In the genomic region with DNA sequence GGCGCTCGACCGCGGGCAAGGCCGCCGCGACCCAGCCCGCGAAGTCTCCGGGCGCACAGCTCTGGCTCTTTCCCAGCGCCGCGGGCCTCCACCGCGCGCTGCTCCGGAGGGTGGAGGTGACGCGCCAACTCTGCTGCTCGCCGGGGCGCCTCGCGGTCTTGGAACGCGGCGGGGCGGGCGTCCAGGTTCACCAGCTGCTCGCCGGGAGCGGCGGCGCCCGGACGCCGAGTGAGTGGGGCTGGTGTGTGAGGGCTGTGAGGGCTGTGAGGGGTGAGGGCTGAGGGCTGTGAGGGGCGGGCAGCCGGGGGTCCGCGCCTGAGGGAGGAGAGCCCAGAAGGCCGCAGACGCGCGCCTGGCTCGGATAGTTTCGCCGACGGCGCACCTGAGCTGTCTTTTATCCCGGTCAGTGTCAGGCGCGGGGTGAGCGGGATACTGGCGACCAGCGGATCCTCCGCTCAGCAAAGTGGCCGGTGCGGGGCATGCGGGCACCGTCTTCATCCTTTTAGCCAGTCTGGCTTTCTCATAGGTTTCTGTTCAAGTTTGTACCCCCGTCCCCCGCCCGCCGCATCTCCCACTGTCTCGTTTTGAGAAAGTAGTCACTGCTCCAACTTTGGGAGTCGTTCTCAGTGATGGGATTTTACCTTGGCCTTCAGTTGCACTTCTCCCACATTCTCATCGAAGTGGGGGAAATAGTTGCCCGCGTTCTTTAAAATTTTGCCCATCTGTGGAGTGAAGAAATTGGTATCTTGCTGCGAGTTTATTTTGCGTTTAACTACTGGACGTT, we compare ENCODE assay signal across 8 cellular contexts. TPM values are rescaled to one million over a fixed set of nuclear protein-coding genes. Genes with fewer than 3 reads are reported as not detected.
A peak's percentile ranks its signal among the peaks of the same experiment; 100 is the strongest.
DNase-seq lines count a peak whose midpoint lies in the region; ATAC-seq and TF ChIP-seq lines count a peak whose summit lies in the region.

No MANE protein-coding gene starts in this region.

- intact Hi-C loops in activated T-helper 2 cell treated with anti-CD3 and anti-CD28 coated beads, Interferon-gamma antibody, Interleukin-2, Interleukin-4, amounts not matched to agents 10 μg/mL and 5 μg/mL and 100 μg/mL, durations not matched to agents 14 hours and 24 hours and 36 hours (cut with micrococcal nuclease): loop anchor here (1.0 to 5.0 kb wide), 3 partner anchors 65 to 173 kb away; a partner anchor contains a TSS
- intact Hi-C loops in cardiac septum (cut with DNase I): loop anchor here (2.0 to 5.0 kb wide), 3 partner anchors 57 to 175 kb away; a partner anchor contains a TSS

- H3K79me2 ChIP-seq in trophoblast cell (ENCODE audit: control insufficient read depth, insufficient read depth, low read length, poor library complexity): no peaks in the 10 kb centered on the region

- no CpG with 5 or more reads among the region's 74 CpGs for WGBS in trophoblast cell (ENCODE audit: extremely low coverage, insufficient coverage, insufficient read length)

- H3K79me1 ChIP-seq in trophoblast cell (ENCODE audit: low read length): no peaks in the 10 kb centered on the region

- no peak overlapping the region for H4K91ac ChIP-seq in trophoblast cell (ENCODE audit: low read depth, low read length)

- H3K27ac Mint-ChIP-seq in activated T-helper 2 cell treated with anti-CD3 and anti-CD28 coated beads, Interferon-gamma antibody, Interleukin-2, Interleukin-4, amounts not matched to agents 10 μg/mL and 5 μg/mL and 100 μg/mL, durations not matched to agents 14 hours and 24 hours and 36 hours: peak overlapping the region; percentile 73

- peaks cover 5% of the 10 kb centered on the region for H3K27me3 Mint-ChIP-seq in activated T-helper 2 cell treated with anti-CD3 and anti-CD28 coated beads, Interferon-gamma antibody, Interleukin-2, Interleukin-4, amounts not matched to agents 10 μg/mL and 5 μg/mL and 100 μg/mL, durations not matched to agents 14 hours and 24 hours and 36 hours (ENCODE audit: low read depth)

- H2BK120ac ChIP-seq in trophoblast cell (ENCODE audit: insufficient read depth, low read length, poor library complexity): no peak overlapping the region

- H4K8ac ChIP-seq in trophoblast cell (ENCODE audit: low read depth, low read length): peak overlapping the region; percentile 33

- H3K4ac ChIP-seq in trophoblast cell (ENCODE audit: low read depth, low read length): no peak overlapping the region

- H3K27ac ChIP-seq in trophoblast cell (ENCODE audit: low read depth, low read length): no peak overlapping the region

- H3K9me3 ChIP-seq in trophoblast cell (ENCODE audit: insufficient read depth, low read depth, low read length): peaks cover 1% of the 10 kb centered on the region

- H3K4me3 ChIP-seq in GM06990 (replicated peaks; ENCODE audit: low read depth, low read length): peak overlapping the region; percentile 63
- peak overlapping the region; percentile 80 for H3K4me3 ChIP-seq in Jurkat, Clone E6-1 (ENCODE audit: low read length)
- H3K4me3 ChIP-seq in trophoblast cell (ENCODE audit: low read depth, low read length): peak overlapping the region; percentile 75

- H3K36me3 ChIP-seq in GM06990 (ENCODE audit: control insufficient read depth, insufficient read depth, low read length) (no peaks in the 10 kb centered on the region; the same call in 1 of the 2 replicates), trophoblast cell (ENCODE audit: control insufficient read depth in 1 of 2, insufficient read depth in 2 of 2, low read length in 2 of 2) (no peaks in the 10 kb centered on the region)

- no peak for TF ChIP-seq CTCF in GM06990 (IDR thresholded peaks at IDR 0.05; ENCODE audit: insufficient read depth, low read length, poor library complexity, severe bottlenecking)

- peaks cover 22% of the 10 kb centered on the region for H3K36me3 Mint-ChIP-seq in activated T-helper 2 cell treated with anti-CD3 and anti-CD28 coated beads, Interferon-gamma antibody, Interleukin-2, Interleukin-4, amounts not matched to agents 10 μg/mL and 5 μg/mL and 100 μg/mL, durations not matched to agents 14 hours and 24 hours and 36 hours (ENCODE audit: low read depth)

- no peak overlapping the region for H3K18ac ChIP-seq in trophoblast cell (ENCODE audit: low read length)

- H3K14ac ChIP-seq in trophoblast cell (ENCODE audit: low read length): peak overlapping the region; percentile 28

- no peak overlapping the region for H2BK5ac ChIP-seq in trophoblast cell (ENCODE audit: low read depth, low read length, poor library complexity)

- no peak overlapping the region for H2BK12ac ChIP-seq in trophoblast cell (ENCODE audit: low read length)

- peaks cover 4% of the 10 kb centered on the region for H3K9me3 Mint-ChIP-seq in activated T-helper 2 cell treated with anti-CD3 and anti-CD28 coated beads, Interferon-gamma antibody, Interleukin-2, Interleukin-4, amounts not matched to agents 10 μg/mL and 5 μg/mL and 100 μg/mL, durations not matched to agents 14 hours and 24 hours and 36 hours

- peaks cover 30% of the 10 kb centered on the region for H3K4me1 Mint-ChIP-seq in activated T-helper 2 cell treated with anti-CD3 and anti-CD28 coated beads, Interferon-gamma antibody, Interleukin-2, Interleukin-4, amounts not matched to agents 10 μg/mL and 5 μg/mL and 100 μg/mL, durations not matched to agents 14 hours and 24 hours and 36 hours (ENCODE audit: low read depth)

- no peak overlapping the region for H4K12ac ChIP-seq in trophoblast cell (ENCODE audit: low read depth, low read length)

- H2AFZ ChIP-seq in trophoblast cell (ENCODE audit: insufficient read depth, low read length, poor library complexity): peak overlapping the region; percentile 84

- H3K4me2 ChIP-seq in trophoblast cell (ENCODE audit: low read length): peak overlapping the region; percentile 82

- H3K27me3 ChIP-seq in GM06990 (replicated peaks; ENCODE audit: control insufficient read depth, insufficient read depth, low read length) (no peaks in the 10 kb centered on the region), trophoblast cell (ENCODE audit: insufficient read depth, low read length) (peaks cover 10% of the 10 kb centered on the region)

- peaks cover 0 to 3% of the 10 kb centered on the region in 2 experiments for H3K4me1 ChIP-seq in trophoblast cell (ENCODE audit: control insufficient read depth in 1 of 2, insufficient read depth in 2 of 2, low read length in 2 of 2)

- ATAC-seq in GM21717 (IDR thresholded peaks at IDR 0.05; ENCODE audit: unreplicated experiment): peak; percentile 40

- DNase-seq in GM06990 (ENCODE audit: extremely low read depth, insufficient read length): no peak
- no peak for DNase-seq in Jurkat, Clone E6-1 (ENCODE audit: low read depth, low spot score)
- DNase-seq in activated T-helper 2 cell treated with anti-CD3 and anti-CD28 coated beads, Interferon-gamma antibody, Interleukin-2, Interleukin-4, amounts not matched to agents 10 μg/mL and 5 μg/mL and 100 μg/mL, durations not matched to agents 14 hours and 24 hours and 36 hours (ENCODE audit: low spot score): no peak
- peak; percentile 76 for DNase-seq in cardiac septum (ENCODE audit: low spot score)
- peak; percentile 75 to 81 for DNase-seq in trophoblast cell
- no peak for DNase-seq in NOMO-1 treated with DMSO at 0.1 percent for 48 hours (lab: John Stamatoyannopoulos, UW; ENCODE audit: unreplicated experiment)
- no peak for DNase-seq in DMS79 (lab: John Stamatoyannopoulos, UW)

- peak overlapping the region; percentile 99 for H3K4me3 Mint-ChIP-seq in activated T-helper 2 cell treated with anti-CD3 and anti-CD28 coated beads, Interferon-gamma antibody, Interleukin-2, Interleukin-4, amounts not matched to agents 10 μg/mL and 5 μg/mL and 100 μg/mL, durations not matched to agents 14 hours and 24 hours and 36 hours (ENCODE audit: low read depth)

- H2AK5ac ChIP-seq in trophoblast cell (ENCODE audit: low read length): no peak overlapping the region

- H3K23ac ChIP-seq in trophoblast cell (ENCODE audit: low read length): no peak overlapping the region

- no peak overlapping the region for H3K9ac ChIP-seq in trophoblast cell (ENCODE audit: low read length)

RNA-seq across cellular contexts. Expression of a gene that starts 0.6 kb away (rescaled TPM):
- 12.2 TPM for polyA plus RNA-seq in Jurkat, Clone E6-1 (2012; ENCODE audit: insufficient read depth, insufficient read length)
- total RNA-seq in activated T-helper 2 cell treated with anti-CD3 and anti-CD28 coated beads, Interferon-gamma antibody, Interleukin-2, Interleukin-4, amounts not matched to agents 10 μg/mL and 5 μg/mL and 100 μg/mL, durations not matched to agents 14 hours and 24 hours and 36 hours: 8.4 and 10.2 TPM in 2 replicates
- 1.9 TPM for total RNA-seq in cardiac septum
- polyA plus RNA-seq in trophoblast cell (2013): 3.1 and 3.3 TPM in 2 replicates

Comparison
In these comparisons a context has a peak if more than half of its experiments do, and no peak if none do; other contexts are left out.
1. DNase-seq: peak in cardiac septum (single experiment) and trophoblast cell (2 of 2); none in GM06990 (single experiment), Jurkat, Clone E6-1 (single experiment), activated T-helper 2 cell treated with anti-CD3 and anti-CD28 coated beads, Interferon-gamma antibody, Interleukin-2, Interleukin-4, amounts not matched to agents 10 μg/mL and 5 μg/mL and 100 μg/mL, durations not matched to agents 14 hours and 24 hours and 36 hours (single experiment), NOMO-1 treated with DMSO at 0.1 percent for 48 hours (single experiment) and DMS79 (single experiment).
2. Peak in every context shown above with its lines, with median percentiles within 50 percentile points of each other: H3K4me3 ChIP-seq.